8 cellular contexts compared by ENCODE assay signal in the genomic region with DNA sequence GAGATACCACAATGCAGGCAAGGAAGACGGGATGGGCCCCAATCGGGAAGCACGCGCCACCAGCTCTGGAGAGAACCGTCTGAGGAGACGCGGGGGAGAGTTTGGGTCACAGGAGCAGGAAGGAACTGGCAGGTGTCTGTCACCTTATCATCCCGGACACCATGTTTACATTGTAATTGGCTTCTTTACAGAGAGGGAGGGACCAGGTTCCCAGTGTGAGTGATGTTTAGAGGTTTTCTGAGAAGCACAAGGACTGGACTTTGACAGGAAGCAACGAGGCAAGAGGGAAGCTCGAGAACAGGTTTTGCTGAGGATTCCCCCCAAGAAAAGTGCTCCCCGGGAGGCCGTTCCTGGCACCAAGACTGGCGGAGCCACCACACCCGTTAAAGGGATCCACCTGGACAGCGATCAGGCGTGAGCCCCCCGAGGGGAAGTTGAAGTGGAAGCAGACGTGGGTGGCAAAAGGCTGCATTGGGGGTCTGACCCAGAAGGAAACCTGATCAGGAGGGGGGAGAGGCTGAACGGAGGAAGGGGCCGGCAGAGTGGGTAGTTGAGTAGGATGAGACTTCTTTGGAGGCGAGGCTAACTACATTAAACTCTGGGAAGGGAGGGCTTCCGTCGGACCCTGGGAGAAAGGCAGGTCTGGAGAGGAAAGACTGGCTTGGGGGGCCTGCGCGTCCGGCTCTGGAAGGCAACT. TPM values are rescaled to one million over a fixed set of nuclear protein-coding genes. Genes with fewer than 3 reads are reported as not detected.
DNase-seq lines count a peak whose midpoint lies in the region; ATAC-seq and TF ChIP-seq lines count a peak whose summit lies in the region.

No MANE protein-coding gene starts in this region.

- peaks cover 1% of the 10 kb centered on the region for H3K36me3 Mint-ChIP-seq in activated naive CD8-positive, alpha-beta T cell treated with anti-CD3 and anti-CD28 coated beads, Interleukin-2, amount 10 ng/mL, durations not matched to agents 7 days and 5 days

- H3K4me2 ChIP-seq in parathyroid adenoma (ENCODE audit: low read length), result peak overlapping the region; percentile 94

- H3K27me3 ChIP-seq in heart right ventricle (no peaks in the 10 kb centered on the region), parathyroid adenoma (ENCODE audit: control insufficient read depth, insufficient read depth, low read length) (no peaks in the 10 kb centered on the region)

- H3K4me1 Mint-ChIP-seq in activated naive CD8-positive, alpha-beta T cell treated with anti-CD3 and anti-CD28 coated beads, Interleukin-2, amount 10 ng/mL, durations not matched to agents 7 days and 5 days, result peaks cover 43% of the 10 kb centered on the region

- TF ChIP-seq CTCF in heart right ventricle (IDR thresholded peaks at IDR 0.05) (no peak), parathyroid adenoma (IDR thresholded peaks at IDR 0.05) (no peak)

- no peaks in the 10 kb centered on the region for H3K36me3 ChIP-seq in heart right ventricle
- H3K36me3 ChIP-seq in parathyroid adenoma (ENCODE audit: control insufficient read depth, insufficient read depth, low read length), result no peaks in the 10 kb centered on the region

- H3K9ac ChIP-seq in parathyroid adenoma, result no peak overlapping the region

- peak overlapping the region; percentile 54 for H2AFZ ChIP-seq in parathyroid adenoma

- DNase-seq in AG20443 (ENCODE audit: low spot score) (peak; percentile 21), RPMI8226 (peak; percentile 74), heart right ventricle (peak; percentile 29 to 42)
- DNase-seq in activated naive CD8-positive, alpha-beta T cell treated with anti-CD3 and anti-CD28 coated beads, Interleukin-2, amount 10 ng/mL, durations not matched to agents 7 days and 5 days, result peak; percentile 55

- H3K79me2 ChIP-seq in parathyroid adenoma, result peaks cover 5% of the 10 kb centered on the region

- intact Hi-C loops in heart right ventricle (cut with DNase I), result loop anchor here in 7 of 10 donors (5.0 to 10.0 kb wide), 5 partner anchors 46 to 543 kb away; a partner anchor contains a TSS

- ATAC-seq in GM18858 (IDR thresholded peaks at IDR 0.05; ENCODE audit: unreplicated experiment) (peak; percentile 33), HG03571 (IDR thresholded peaks at IDR 0.05; ENCODE audit: unreplicated experiment) (peak; percentile 27), heart right ventricle (peak in 7 of 8 donors; percentile 9 to 71 (median 50)), GM18868 (IDR thresholded peaks at IDR 0.05; ENCODE audit: unreplicated experiment) (no peak)
- ATAC-seq in activated naive CD8-positive, alpha-beta T cell treated with anti-CD3 and anti-CD28 coated beads, Interleukin-2, amount 10 ng/mL, durations not matched to agents 7 days and 5 days (ENCODE audit: low read depth), result peak; percentile 37

- peak overlapping the region; percentile 88 for H3K4me3 Mint-ChIP-seq in activated naive CD8-positive, alpha-beta T cell treated with anti-CD3 and anti-CD28 coated beads, Interleukin-2, amount 10 ng/mL, durations not matched to agents 7 days and 5 days

- POLR2A ChIA-PET in activated naive CD8-positive, alpha-beta T cell treated with anti-CD3 and anti-CD28 coated beads, Interleukin-2, amount 10 ng/mL, durations not matched to agents 7 days and 5 days (lab: Charles Lee), result interaction anchor here (1.0 to 2.0 kb wide), 10 partner anchors 8 to 541 kb away, joined by 3 to 13 read pairs (median 4); no protein-coding TSS in a partner anchor

- H3K4me1 ChIP-seq in heart right ventricle (peaks cover 0 to 69% (median 47%) of the 10 kb centered on the region in 9 donors), parathyroid adenoma (peaks cover 4% of the 10 kb centered on the region)

- H3K9me3 Mint-ChIP-seq in activated naive CD8-positive, alpha-beta T cell treated with anti-CD3 and anti-CD28 coated beads, Interleukin-2, amount 10 ng/mL, durations not matched to agents 7 days and 5 days, result no peaks in the 10 kb centered on the region

- peak overlapping the region; percentile 87 for H3K27ac Mint-ChIP-seq in activated naive CD8-positive, alpha-beta T cell treated with anti-CD3 and anti-CD28 coated beads, Interleukin-2, amount 10 ng/mL, durations not matched to agents 7 days and 5 days

- no peaks in the 10 kb centered on the region for H3K27me3 Mint-ChIP-seq in activated naive CD8-positive, alpha-beta T cell treated with anti-CD3 and anti-CD28 coated beads, Interleukin-2, amount 10 ng/mL, durations not matched to agents 7 days and 5 days

- peak overlapping the region; percentile 88 to 96 (median 92) for H3K27ac ChIP-seq in heart right ventricle
- peak overlapping the region; percentile 67 for H3K27ac ChIP-seq in parathyroid adenoma

- WGBS in heart right ventricle, 2 donors, result 1% methylated on average over 26 of the region's 26 CpGs

- H3K4me3 ChIP-seq in heart right ventricle (peak overlapping the region; percentile 72 to 98 (median 78)), parathyroid adenoma (ENCODE audit: low read depth, low read length) (peak overlapping the region; percentile 87)

- H3K9me3 ChIP-seq in heart right ventricle (no peaks in the 10 kb centered on the region), parathyroid adenoma (ENCODE audit: control insufficient read depth, low read length) (no peaks in the 10 kb centered on the region)

RNA-seq across cellular contexts. Expression of a gene that starts 0.9 kb away (rescaled TPM):
- total RNA-seq in activated naive CD8-positive, alpha-beta T cell treated with anti-CD3 and anti-CD28 coated beads, Interleukin-2, amount 10 ng/mL, durations not matched to agents 7 days and 5 days, result 10 to 100 TPM; 75.7 to 77.1 TPM
- 10 to 100 TPM; 52.9 to 81.4 (median 63.9) TPM for total RNA-seq in heart right ventricle
- polyA plus RNA-seq in heart right ventricle, result 10 to 100 TPM; 12.4 to 27.4 TPM

Comparison
In these comparisons a context has a peak if more than half of its experiments do, and no peak if none do; other contexts are left out.
1. DNase-seq: peak in every context shown above with its lines; median percentile 74 in RPMI8226; 55 in activated naive CD8-positive, alpha-beta T cell treated with anti-CD3 and anti-CD28 coated beads, Interleukin-2, amount 10 ng/mL, durations not matched to agents 7 days and 5 days; 36 in heart right ventricle; 21 in AG20443.